10 cellular contexts compared by ENCODE assay signal in genomic region chr17:18698473-18699103, GRCh38. TPM values are rescaled to one million over a fixed set of nuclear protein-coding genes. Genes with fewer than 3 reads are reported as not detected.
DNase-seq lines count a peak whose midpoint lies in the region; TF ChIP-seq lines count a peak whose summit lies in the region.
"Not testable (repeated sequence)": the region's sequence is repeated elsewhere in the genome, so short reads cannot be mapped to it uniquely, and the experiment has no call there.
"Had no signal": no experiment of that assay in that cellular context is flagged by ENCODE, and none has a peak within 500 bp of the region (broad histone marks: within the 10 kb centered on the region; RNA-seq: fewer than 3 reads in every experiment).

No MANE protein-coding gene starts in this region.

- H3K9me3 ChIP-seq in OCI-LY3 (ENCODE audit: insufficient read depth, low read length); left ventricle myocardium inferior (replicated peaks); mononuclear cell (ENCODE audit: low read depth, low read length); vagina: not testable (repeated sequence)

- peak overlapping the region; percentile 55 for H3K4me2 ChIP-seq in OCI-LY3 (ENCODE audit: low read length)

- H3K9ac ChIP-seq in OCI-LY3 (ENCODE audit: low read length), result peak overlapping the region; percentile 39; the same call in 1 of the 2 replicates

- not testable (repeated sequence) for H3K9me3 Mint-ChIP-seq in activated T-helper 1 cell treated with anti-CD3 and anti-CD28 coated beads, Interleukin-12 subunit alpha, Interleukin-12 subunit beta, Interleukin-2, Interleukin-4 antibody, amounts not matched to agents 30 ng/mL and 10 ng/mL and 1 ng/mL, durations not matched to agents 14 hours and 24 hours and 36 hours; dendritic cell treated with granulocyte-macrophage colony-stimulating factor and Interleukin-4, amounts not matched to agents 40 ng/mL and 50 ng/mL, for 4 days

- peaks cover 10% of the 10 kb centered on the region for H3K4me1 Mint-ChIP-seq in activated T-helper 1 cell treated with anti-CD3 and anti-CD28 coated beads, Interleukin-12 subunit alpha, Interleukin-12 subunit beta, Interleukin-2, Interleukin-4 antibody, amounts not matched to agents 30 ng/mL and 10 ng/mL and 1 ng/mL, durations not matched to agents 14 hours and 24 hours and 36 hours (ENCODE audit: low read depth)
- peaks cover 12% of the 10 kb centered on the region for H3K4me1 Mint-ChIP-seq in dendritic cell treated with granulocyte-macrophage colony-stimulating factor and Interleukin-4, amounts not matched to agents 40 ng/mL and 50 ng/mL, for 4 days (ENCODE audit: low read depth)

- not testable (repeated sequence) for H2AFZ ChIP-seq in OCI-LY3 (ENCODE audit: low read depth, low read length)

- H4K20me1 ChIP-seq in OCI-LY3 (ENCODE audit: insufficient read depth, low read length), result not testable (repeated sequence)

- not testable (repeated sequence) for DNase-seq in activated T-helper 1 cell treated with anti-CD3 and anti-CD28 coated beads, Interleukin-12 subunit alpha, Interleukin-12 subunit beta, Interleukin-2, Interleukin-4 antibody, amounts not matched to agents 30 ng/mL and 10 ng/mL and 1 ng/mL, durations not matched to agents 14 hours and 24 hours and 36 hours (ENCODE audit: low spot score); left ventricle myocardium inferior; retinal pigment epithelial cell (ENCODE audit: low read depth); vagina (ENCODE audit: extremely low spot score in 2 of 2)

- H3K36me3 Mint-ChIP-seq in activated T-helper 1 cell treated with anti-CD3 and anti-CD28 coated beads, Interleukin-12 subunit alpha, Interleukin-12 subunit beta, Interleukin-2, Interleukin-4 antibody, amounts not matched to agents 30 ng/mL and 10 ng/mL and 1 ng/mL, durations not matched to agents 14 hours and 24 hours and 36 hours (ENCODE audit: low read depth); dendritic cell treated with granulocyte-macrophage colony-stimulating factor and Interleukin-4, amounts not matched to agents 40 ng/mL and 50 ng/mL, for 4 days (ENCODE audit: low read depth): not testable (repeated sequence)

- H3K27me3 Mint-ChIP-seq in activated T-helper 1 cell treated with anti-CD3 and anti-CD28 coated beads, Interleukin-12 subunit alpha, Interleukin-12 subunit beta, Interleukin-2, Interleukin-4 antibody, amounts not matched to agents 30 ng/mL and 10 ng/mL and 1 ng/mL, durations not matched to agents 14 hours and 24 hours and 36 hours (ENCODE audit: insufficient read depth); dendritic cell treated with granulocyte-macrophage colony-stimulating factor and Interleukin-4, amounts not matched to agents 40 ng/mL and 50 ng/mL, for 4 days: not testable (repeated sequence)

- H3K27me3 ChIP-seq in OCI-LY3 (ENCODE audit: low read depth, low read length); left ventricle myocardium inferior (ENCODE audit: low read depth); mononuclear cell (ENCODE audit: insufficient read depth, low read length); vagina: not testable (repeated sequence)

- peak overlapping the region; percentile 85 for H3K4me3 Mint-ChIP-seq in activated T-helper 1 cell treated with anti-CD3 and anti-CD28 coated beads, Interleukin-12 subunit alpha, Interleukin-12 subunit beta, Interleukin-2, Interleukin-4 antibody, amounts not matched to agents 30 ng/mL and 10 ng/mL and 1 ng/mL, durations not matched to agents 14 hours and 24 hours and 36 hours
- H3K4me3 Mint-ChIP-seq in dendritic cell treated with granulocyte-macrophage colony-stimulating factor and Interleukin-4, amounts not matched to agents 40 ng/mL and 50 ng/mL, for 4 days, result peak overlapping the region; percentile 87

- not testable (repeated sequence) for H3K4me1 ChIP-seq in OCI-LY3 (ENCODE audit: low read length); left ventricle myocardium inferior; mononuclear cell (ENCODE audit: insufficient read depth, low read length); vagina

- not testable (repeated sequence) for TF ChIP-seq POLR2A in vagina (IDR thresholded peaks at IDR 0.05)

- peak overlapping the region; percentile 16 for H3K27ac Mint-ChIP-seq in activated T-helper 1 cell treated with anti-CD3 and anti-CD28 coated beads, Interleukin-12 subunit alpha, Interleukin-12 subunit beta, Interleukin-2, Interleukin-4 antibody, amounts not matched to agents 30 ng/mL and 10 ng/mL and 1 ng/mL, durations not matched to agents 14 hours and 24 hours and 36 hours
- peak overlapping the region; percentile 86 for H3K27ac Mint-ChIP-seq in dendritic cell treated with granulocyte-macrophage colony-stimulating factor and Interleukin-4, amounts not matched to agents 40 ng/mL and 50 ng/mL, for 4 days

- intact Hi-C loops in activated T-helper 1 cell treated with anti-CD3 and anti-CD28 coated beads, Interleukin-12 subunit alpha, Interleukin-12 subunit beta, Interleukin-2, Interleukin-4 antibody, amounts not matched to agents 30 ng/mL and 10 ng/mL and 1 ng/mL, durations not matched to agents 14 hours and 24 hours and 36 hours (cut with micrococcal nuclease); dendritic cell treated with granulocyte-macrophage colony-stimulating factor and Interleukin-4, amounts not matched to agents 40 ng/mL and 50 ng/mL, for 4 days (cut with micrococcal nuclease); left ventricle myocardium inferior (cut with micrococcal nuclease); vagina (cut with DNase I): not testable (repeated sequence)

- not testable (repeated sequence) for H3K36me3 ChIP-seq in OCI-LY3 (replicated peaks; ENCODE audit: low read depth, low read length); left ventricle myocardium inferior; vagina

- peak overlapping the region; percentile 70; the same call in 1 of the 2 replicates for H3K4me3 ChIP-seq in GM08714 (ENCODE audit: low read length)
- peak overlapping the region; percentile 75 for H3K4me3 ChIP-seq in OCI-LY3 (ENCODE audit: low read length)
- H3K4me3 ChIP-seq in left ventricle myocardium inferior, result peak overlapping the region; percentile 72
- peak overlapping the region; percentile 47 for H3K4me3 ChIP-seq in mononuclear cell (ENCODE audit: low read length)
- peak overlapping the region; percentile 65 for H3K4me3 ChIP-seq in retinal pigment epithelial cell (ENCODE audit: low read length)
- peak overlapping the region; percentile 52 to 53 for H3K4me3 ChIP-seq in vagina

- not testable (repeated sequence) for H3K27ac ChIP-seq in OCI-LY3 (ENCODE audit: low read length); vagina
- peak overlapping the region; percentile 71 for H3K27ac ChIP-seq in left ventricle myocardium inferior (replicated peaks)

- TF ChIP-seq CTCF in OCI-LY3 (IDR thresholded peaks at IDR 0.05; ENCODE audit: low read depth, low read length); left ventricle myocardium inferior (IDR thresholded peaks at IDR 0.05; ENCODE audit: borderline replicate concordance); retinal pigment epithelial cell (conservative IDR thresholded peaks at IDR 0.05; ENCODE audit: low read depth, low read length); vagina (IDR thresholded peaks at IDR 0.05): not testable (repeated sequence)

- not testable (repeated sequence) for H3K79me2 ChIP-seq in OCI-LY3 (ENCODE audit: low read length)

RNA-seq across cellular contexts. Expression of gene FOXO3B, which starts 16.5 kb away (rescaled TPM):
- 5.7 and 5.9 TPM in 2 replicates for total RNA-seq in activated T-helper 1 cell treated with anti-CD3 and anti-CD28 coated beads, Interleukin-12 subunit alpha, Interleukin-12 subunit beta, Interleukin-2, Interleukin-4 antibody, amounts not matched to agents 30 ng/mL and 10 ng/mL and 1 ng/mL, durations not matched to agents 14 hours and 24 hours and 36 hours
- total RNA-seq in left ventricle myocardium inferior (0.88 TPM), mononuclear cell (6.9 TPM), vagina (13.3 TPM)

RNA-seq across cellular contexts. Expression of gene FBXW10, which starts 45.3 kb away (rescaled TPM):
- 0.07 TPM in 1 of 2 replicates, not detected in the other for total RNA-seq in activated T-helper 1 cell treated with anti-CD3 and anti-CD28 coated beads, Interleukin-12 subunit alpha, Interleukin-12 subunit beta, Interleukin-2, Interleukin-4 antibody, amounts not matched to agents 30 ng/mL and 10 ng/mL and 1 ng/mL, durations not matched to agents 14 hours and 24 hours and 36 hours
- total RNA-seq in left ventricle myocardium inferior (0.08 TPM), mononuclear cell (not detected), vagina (0.25 TPM)

RNA-seq across cellular contexts. Expression of gene TBC1D28, which starts 54.4 kb away (rescaled TPM):
- 0.08 TPM in 1 of 2 replicates, not detected in the other for total RNA-seq in activated T-helper 1 cell treated with anti-CD3 and anti-CD28 coated beads, Interleukin-12 subunit alpha, Interleukin-12 subunit beta, Interleukin-2, Interleukin-4 antibody, amounts not matched to agents 30 ng/mL and 10 ng/mL and 1 ng/mL, durations not matched to agents 14 hours and 24 hours and 36 hours
- total RNA-seq in left ventricle myocardium inferior, result not detected
- total RNA-seq in mononuclear cell, result not detected
- not detected for total RNA-seq in vagina
- total RNA-seq: mucosa of gallbladder, ureter had no signal
